In genomic region chr9:89591291-89592200, GRCh38 we compare ENCODE assay signal across 16 cellular contexts. TPM values are rescaled to one million over a fixed set of nuclear protein-coding genes. Genes with fewer than 3 reads are reported as not detected.
DNase-seq lines count a peak whose midpoint lies in the region; ATAC-seq, FAIRE-seq and TF ChIP-seq lines count a peak whose summit lies in the region.
"Had no signal": no experiment of that assay in that cellular context is flagged by ENCODE, and none has a peak within 500 bp of the region (broad histone marks: within the 10 kb centered on the region; RNA-seq: fewer than 3 reads in every experiment).

No MANE protein-coding gene starts in this region.

- no peak overlapping the region for H2BK5ac ChIP-seq in H1 (ENCODE audit: low read depth, low read length)

- no peaks in the 10 kb centered on the region for H3K23me2 ChIP-seq in H1 (ENCODE audit: low read depth, low read length)

- no peaks in the 10 kb centered on the region for H3K9me3 ChIP-seq in H1 (ENCODE audit: insufficient read depth in 2 of 2, low read depth in 1 of 2, low read length in 1 of 2)
- H3K9me3 ChIP-seq in neural progenitor cell (ENCODE audit: low read depth) = no peaks in the 10 kb centered on the region
- H3K9me3 ChIP-seq: BE2C had no signal

- H3K4me3 ChIP-seq in GM23338 (no peak overlapping the region), H1 (ENCODE audit: extremely low read depth in 1 of 4, insufficient read depth in 2 of 4, low read depth in 3 of 4, low read length in 4 of 4) (no peak overlapping the region), neural progenitor cell (no peak overlapping the region)
- H3K4me3 ChIP-seq: PC-9 had no signal

- H3K4me1 ChIP-seq in GM23338 (ENCODE audit: insufficient read depth) (0 out of 2 replicates have a peak, but pooled peaks cover 6% of the 10 kb centered on the region), H1 (replicated peaks in 1 of 4; ENCODE audit: control insufficient read depth in 3 of 4, insufficient read depth in 4 of 4, low read length in 3 of 4) (peaks cover 4 to 8% (median 6%) of the 10 kb centered on the region in 4 experiments), neural progenitor cell (peaks cover 10% of the 10 kb centered on the region)
- H3K4me1 ChIP-seq: BE2C had no signal

- no peaks in the 10 kb centered on the region for H3K79me1 ChIP-seq in H1 (ENCODE audit: low read depth, low read length)

- no peaks in the 10 kb centered on the region for H3K27me3 ChIP-seq in GM23338 (ENCODE audit: insufficient read depth)
- no peaks in the 10 kb centered on the region for H3K27me3 ChIP-seq in H1 (replicated peaks in 1 of 4; ENCODE audit: control insufficient read depth in 3 of 4, extremely low read depth in 1 of 4, insufficient read depth in 3 of 4, low read length in 3 of 4)
- no peaks in the 10 kb centered on the region for H3K27me3 ChIP-seq in neural progenitor cell

- H4K20me1 ChIP-seq in GM23338 (replicated peaks; ENCODE audit: insufficient read depth) = no peaks in the 10 kb centered on the region
- no peaks in the 10 kb centered on the region for H4K20me1 ChIP-seq in H1 (replicated peaks in 1 of 2; ENCODE audit: control insufficient read depth in 1 of 2, insufficient read depth in 2 of 2, low read length in 2 of 2)
- no peaks in the 10 kb centered on the region for H4K20me1 ChIP-seq in neural progenitor cell (ENCODE audit: low read depth)

- POLR2A ChIA-PET in H1 (lab: Charles Lee; ENCODE audit: partially characterized antibody) = interaction anchor here (4.2 kb wide), 1 partner anchor 11 kb away, joined by 35 read pairs; the partner anchor contains the start of gene GADD45G
- POLR2A ChIA-PET in activated CD8-positive, alpha-beta T cell treated with anti-CD3 and anti-CD28 coated beads for 36 hours (lab: Charles Lee) = interaction anchor here (1.5 kb wide), 1 partner anchor 10 kb away, joined by 3 read pairs; no protein-coding TSS in a partner anchor

- no peak overlapping the region for H3K14ac ChIP-seq in H1 (ENCODE audit: insufficient read length)

- FAIRE-seq in H1 (lab: Jason Lieb, UNC) (no peak), HTR-8/SVneo (lab: Jason Lieb, UNC) (no peak)

- no peak overlapping the region for H3K4ac ChIP-seq in H1 (replicated peaks; ENCODE audit: insufficient read length, low read depth, low read length)

- no peak overlapping the region for H2AK5ac ChIP-seq in H1 (ENCODE audit: low read depth, low read length)

- no peak overlapping the region; a peak in 1 of 7 replicates for H3K9ac ChIP-seq in H1 (replicated peaks in 1 of 4; ENCODE audit: extremely low read depth in 1 of 4, low read depth in 3 of 4, low read length in 3 of 4)
- no peak overlapping the region for H3K9ac ChIP-seq in neural progenitor cell

- DNase-seq in GM23338 (ENCODE audit: low spot score) (no peak), NCI-H2171 (lab: John Stamatoyannopoulos, UW) (peak; percentile 9), H1 (ENCODE audit: low read depth in 1 of 2, low spot score in 2 of 2) (no peak), neural progenitor cell (ENCODE audit: low spot score) (no peak), HTR-8/SVneo (ENCODE audit: insufficient read length, low spot score) (no peak), GM19240 (ENCODE audit: insufficient read length, low spot score) (no peak)
- no peak for DNase-seq in activated CD8-positive, alpha-beta T cell treated with anti-CD3 and anti-CD28 coated beads for 36 hours
- DNase-seq: BE2C; CD4-positive, alpha-beta memory T cell; GF-D8; GOT3; NCI-H1417; NCI-H2029 treated with DMSO at 0.1 percent for 48 hours; NCI-H526; PC-9 had no signal

- no peak overlapping the region for H3K4me2 ChIP-seq in GM23338
- no peak overlapping the region for H3K4me2 ChIP-seq in H1 (ENCODE audit: insufficient read depth in 1 of 2, low read depth in 2 of 2, low read length in 2 of 2)
- no peak overlapping the region for H3K4me2 ChIP-seq in neural progenitor cell
- H3K4me2 ChIP-seq: PC-9 had no signal

- H3K36me3 Mint-ChIP-seq in GM23338 (ENCODE audit: low read depth) (no peaks in the 10 kb centered on the region), neural progenitor cell (no peaks in the 10 kb centered on the region)
- no peaks in the 10 kb centered on the region for H3K36me3 Mint-ChIP-seq in activated CD8-positive, alpha-beta T cell treated with anti-CD3 and anti-CD28 coated beads for 36 hours (ENCODE audit: low read depth)
- H3K36me3 Mint-ChIP-seq: CD4-positive, alpha-beta memory T cell had no signal

- peaks cover 13% of the 10 kb centered on the region for H3K27me3 Mint-ChIP-seq in GM23338 (ENCODE audit: insufficient read depth, low read depth, poor library complexity)
- peaks cover 2% of the 10 kb centered on the region for H3K27me3 Mint-ChIP-seq in neural progenitor cell (ENCODE audit: insufficient read depth, low read depth)
- peaks cover 2% of the 10 kb centered on the region for H3K27me3 Mint-ChIP-seq in activated CD8-positive, alpha-beta T cell treated with anti-CD3 and anti-CD28 coated beads for 36 hours

- H3K27ac ChIP-seq in GM23338 (ENCODE audit: low read depth) = no peak overlapping the region
- H3K27ac ChIP-seq in H1 (ENCODE audit: low read depth, low read length) = no peak overlapping the region
- no peak overlapping the region for H3K27ac ChIP-seq in neural progenitor cell
- H3K27ac ChIP-seq: PC-9 had no signal

- H3K4me1 Mint-ChIP-seq in GM23338 (peaks cover 16% of the 10 kb centered on the region), neural progenitor cell (peaks cover 8% of the 10 kb centered on the region)
- no peaks in the 10 kb centered on the region for H3K4me1 Mint-ChIP-seq in activated CD8-positive, alpha-beta T cell treated with anti-CD3 and anti-CD28 coated beads for 36 hours (ENCODE audit: low read depth)
- H3K4me1 Mint-ChIP-seq: CD4-positive, alpha-beta memory T cell had no signal

- H3F3A ChIP-seq in GM23338 (replicated peaks; ENCODE audit: low read depth) = no peaks in the 10 kb centered on the region
- no peaks in the 10 kb centered on the region for H3F3A ChIP-seq in neural progenitor cell (ENCODE audit: low read depth)

- H2BK120ac ChIP-seq in H1 (replicated peaks; ENCODE audit: low read depth, low read length) = no peak overlapping the region

- H3K23ac ChIP-seq in H1 (ENCODE audit: insufficient read length) = no peak overlapping the region

- H3K9me3 Mint-ChIP-seq in GM23338 (no peaks in the 10 kb centered on the region), neural progenitor cell (no peaks in the 10 kb centered on the region)
- no peaks in the 10 kb centered on the region for H3K9me3 Mint-ChIP-seq in activated CD8-positive, alpha-beta T cell treated with anti-CD3 and anti-CD28 coated beads for 36 hours
- H3K9me3 Mint-ChIP-seq: CD4-positive, alpha-beta memory T cell; IgD-negative memory B cell had no signal

- H3K4me3 Mint-ChIP-seq in GM23338 (no peak overlapping the region), neural progenitor cell (no peak overlapping the region)
- no peak overlapping the region for H3K4me3 Mint-ChIP-seq in activated CD8-positive, alpha-beta T cell treated with anti-CD3 and anti-CD28 coated beads for 36 hours
- H3K4me3 Mint-ChIP-seq: CD4-positive, alpha-beta memory T cell; IgD-negative memory B cell had no signal

- TF ChIP-seq POLR2A in H1 (IDR thresholded peaks at IDR 0.05; ENCODE audit: control extremely low read depth in 1 of 2, low read depth in 2 of 2, low read length in 2 of 2) = no peak

- peak overlapping the region; percentile 23; the same call in 1 of the 2 replicates for H2AFZ ChIP-seq in GM23338
- no peak overlapping the region for H2AFZ ChIP-seq in H1 (ENCODE audit: low read length)
- no peak overlapping the region for H2AFZ ChIP-seq in neural progenitor cell (replicated peaks)
- H2AFZ ChIP-seq: PC-9 had no signal

- intact Hi-C loops in activated CD8-positive, alpha-beta T cell treated with anti-CD3 and anti-CD28 coated beads for 36 hours (cut with micrococcal nuclease) = no loop called here

- no peak overlapping the region for H4K8ac ChIP-seq in H1 (ENCODE audit: extremely low read depth, insufficient read depth, low read length)

- no peak overlapping the region for H2BK20ac ChIP-seq in H1 (ENCODE audit: low read length)

- H3K79me2 ChIP-seq in GM23338 (replicated peaks; ENCODE audit: insufficient read depth) (no peaks in the 10 kb centered on the region), H1 (ENCODE audit: control insufficient read depth in 1 of 2, insufficient read depth in 2 of 2, low read length in 2 of 2) (no peaks in the 10 kb centered on the region), neural progenitor cell (ENCODE audit: low read depth) (no peaks in the 10 kb centered on the region)

- no peaks in the 10 kb centered on the region for H3K36me3 ChIP-seq in GM23338 (ENCODE audit: insufficient read depth)
- H3K36me3 ChIP-seq in H1 (ENCODE audit: control insufficient read depth in 2 of 4, insufficient read depth in 4 of 4, low read length in 3 of 4) = no peaks in the 10 kb centered on the region
- H3K36me3 ChIP-seq in neural progenitor cell = no peaks in the 10 kb centered on the region
- H3K36me3 ChIP-seq: BE2C had no signal

- ATAC-seq in GM23338 = no peak
- ATAC-seq in activated CD8-positive, alpha-beta T cell treated with anti-CD3 and anti-CD28 coated beads for 36 hours = no peak

- H4K5ac ChIP-seq in H1 (ENCODE audit: insufficient read length, low read depth, low read length) = no peak overlapping the region

- no peak overlapping the region for H2BK15ac ChIP-seq in H1 (ENCODE audit: low read length)

- 0 out of 2 replicates have a peak overlapping the region, but pooled peaks have one; percentile 1 for H2BK12ac ChIP-seq in H1 (ENCODE audit: low read depth, low read length)

- 92% methylated on average over 14 of the region's 14 CpGs; no CpG with 5 or more reads in 1 of the 2 experiments for WGBS in H1 (ENCODE audit: extremely low coverage in 1 of 2, insufficient coverage in 1 of 2, insufficient read length in 1 of 2, insufficient replicate concordance in 2 of 2, low coverage in 1 of 2, low lambda C conversion rate in 2 of 2, missing lambda C conversion rate in 1 of 2), 2 experiments

- no peak for TF ChIP-seq RAD21 in H1 (IDR thresholded peaks at IDR 0.05 in 1 of 2, conservative IDR thresholded peaks at IDR 0.05 in 1 of 2; ENCODE audit: low read depth in 2 of 2, low read length in 2 of 2)

- no peak for TF ChIP-seq CTCF in GM23338 (conservative IDR thresholded peaks at IDR 0.05; ENCODE audit: low read depth in 2 of 2)
- TF ChIP-seq CTCF in H1 (IDR thresholded peaks at IDR 0.05; ENCODE audit: control extremely low read depth in 1 of 3, insufficient read depth in 1 of 3, low read depth in 1 of 3, low read length in 3 of 3) = no peak
- TF ChIP-seq CTCF in neural progenitor cell (IDR thresholded peaks at IDR 0.05) = no peak
- no peak for TF ChIP-seq CTCF in activated CD8-positive, alpha-beta T cell treated with anti-CD3 and anti-CD28 coated beads for 36 hours (IDR thresholded peaks at IDR 0.05)

- CTCF ChIA-PET in H1 (lab: Charles Lee; ENCODE audit: partially characterized antibody) = interaction anchor here (0.9 to 8.1 kb wide), 23 partner anchors 9 to 549 kb away, joined by 3 to 162 read pairs (median 8); no protein-coding TSS in a partner anchor
- CTCF ChIA-PET in activated CD8-positive, alpha-beta T cell treated with anti-CD3 and anti-CD28 coated beads for 36 hours (lab: Charles Lee) = interaction anchor here (0.8 to 16.5 kb wide), 5 partner anchors 10 to 512 kb away, joined by 3 to 355 read pairs (median 6); no protein-coding TSS in a partner anchor

- no peak overlapping the region for H3K56ac ChIP-seq in H1 (replicated peaks; ENCODE audit: insufficient read length, low read depth, low read length)

- TF ChIP-seq EP300 in H1 (IDR thresholded peaks at IDR 0.05; ENCODE audit: borderline replicate concordance in 1 of 2, low read depth in 2 of 2, low read length in 2 of 2) = no peak

- H4K91ac ChIP-seq in H1 (replicated peaks; ENCODE audit: insufficient read length, low read length) = no peak overlapping the region

- no peaks in the 10 kb centered on the region for H3K9me2 ChIP-seq in GM23338 (ENCODE audit: insufficient read depth)

- H3K27ac Mint-ChIP-seq in GM23338 (no peak overlapping the region), neural progenitor cell (peak overlapping the region; percentile 70)
- H3K27ac Mint-ChIP-seq in activated CD8-positive, alpha-beta T cell treated with anti-CD3 and anti-CD28 coated beads for 36 hours = no peak overlapping the region
- H3K27ac Mint-ChIP-seq: CD4-positive, alpha-beta memory T cell; IgD-negative memory B cell had no signal

- H3K18ac ChIP-seq in H1 (ENCODE audit: extremely low read depth, low read length) = peak overlapping the region; percentile 6

RNA-seq across cellular contexts. Expression of gene GADD45G, which starts 13.3 kb away (rescaled TPM):
- 12.7 and 15.8 TPM in 2 replicates for total RNA-seq in GM23338 (2014; rRNA removed; shearing (Covaris generic))
- polyA plus RNA-seq in GM23338 (2016; fragmentation: Nextera tagmentation; extraction: Ambion mirVana) (24.1 TPM in 2 replicates), H1 (2011; rRNA removed) (11.4 and 20.7 TPM in 2 replicates)
- 7.0 and 9.2 TPM in 2 replicates for total RNA-seq in H1 (2021; fragmentation: NEBNext Ultra II Directional; extraction: Animal tissue kit (Norgen Biotek cat#: 25700))
- polyA plus RNA-seq in H1 (2011; cell fraction: cytosol; rRNA removed) = 9.8 TPM
- 16.9 TPM for polyA plus RNA-seq in H1 (2011; cell fraction: nucleus; rRNA removed)
- polyA plus RNA-seq in H1 (2012, experiment 1 of 2) = 5.2 to 17.2 TPM (median 11.3 TPM) in 4 replicates
- polyA plus RNA-seq in H1 (2012, experiment 2 of 2) = 4.4 TPM
- 7.4 TPM for polyA plus RNA-seq in H1 (2013, experiment 1 of 2)
- 5.6 TPM for polyA plus RNA-seq in H1 (2013, experiment 2 of 2)
- 1.5 and 2.4 TPM in 2 replicates for polyA minus RNA-seq in H1 (2011; rRNA and poly(A)+ RNA removed)
- 3.4 TPM for polyA minus RNA-seq in H1 (2011; cell fraction: cytosol; rRNA and poly(A)+ RNA removed)
- polyA minus RNA-seq in H1 (2011; cell fraction: nucleus; rRNA and poly(A)+ RNA removed) = 9.3 TPM
- 1.8 TPM in 1 of 2 replicates, not detected in the other for total RNA-seq in neural progenitor cell (ENCODE audit: low replicate concordance)
- 1 to 10 TPM; 3.7 to 5.0 TPM for total RNA-seq in activated CD8-positive, alpha-beta T cell treated with anti-CD3 and anti-CD28 coated beads for 36 hours
